ENCODE assay signal across 17 cellular contexts in genomic region chr15:74573987-74574386, GRCh38. TPM values are rescaled to one million over a fixed set of nuclear protein-coding genes. Genes with fewer than 3 reads are reported as not detected.
A peak's percentile ranks its signal among the peaks of the same experiment; 100 is the strongest.
DNase-seq lines count a peak whose midpoint lies in the region; ATAC-seq and TF ChIP-seq lines count a peak whose summit lies in the region.
"Had no signal": no experiment of that assay in that cellular context is flagged by ENCODE, and none has a peak within 500 bp of the region (broad histone marks: within the 10 kb centered on the region; RNA-seq: fewer than 3 reads in every experiment).

No MANE protein-coding gene starts in this region.

- no peak for DNase-seq in activated CD4-positive, CD25-positive, alpha-beta regulatory T cell (lab: John Stamatoyannopoulos, UW)
- DNase-seq in HCEC 1CT (peak; percentile 43), fibroblast of the aortic adventitia (ENCODE audit: low read depth) (peak; percentile 40), Right ventricle myocardium superior (no peak)
- no peak for DNase-seq in activated T-helper 2 cell treated with anti-CD3 and anti-CD28 coated beads, Interferon-gamma antibody, Interleukin-2, Interleukin-4, amounts not matched to agents 10 μg/mL and 5 μg/mL and 100 μg/mL, durations not matched to agents 14 hours and 24 hours and 36 hours (ENCODE audit: low spot score)
- DNase-seq: activated CD8-positive, alpha-beta memory T cell treated with anti-CD3 and anti-CD28 coated beads, Interleukin-2, amount 50 U/mL, for 4 hours; anterior cingulate cortex; cortex of kidney; hypothalamus; NCI-H187 had no signal

- intact Hi-C loops in activated T-helper 2 cell treated with anti-CD3 and anti-CD28 coated beads, Interferon-gamma antibody, Interleukin-2, Interleukin-4, amounts not matched to agents 10 μg/mL and 5 μg/mL and 100 μg/mL, durations not matched to agents 14 hours and 24 hours and 36 hours (cut with micrococcal nuclease) = no loop called here
- intact Hi-C loops in Right ventricle myocardium superior (cut with DNase I) = no loop called here

- peak overlapping the region; percentile 54 for H3K27ac Mint-ChIP-seq in activated T-helper 2 cell treated with anti-CD3 and anti-CD28 coated beads, Interferon-gamma antibody, Interleukin-2, Interleukin-4, amounts not matched to agents 10 μg/mL and 5 μg/mL and 100 μg/mL, durations not matched to agents 14 hours and 24 hours and 36 hours

- no peak overlapping the region for H3K4me3 ChIP-seq in fibroblast of the aortic adventitia (ENCODE audit: low read depth, low read length)
- H3K4me3 ChIP-seq: A549, prostate gland had no signal

- no peak overlapping the region for H3K4me3 Mint-ChIP-seq in activated T-helper 2 cell treated with anti-CD3 and anti-CD28 coated beads, Interferon-gamma antibody, Interleukin-2, Interleukin-4, amounts not matched to agents 10 μg/mL and 5 μg/mL and 100 μg/mL, durations not matched to agents 14 hours and 24 hours and 36 hours (ENCODE audit: low read depth)

- H3K4me1 Mint-ChIP-seq in activated T-helper 2 cell treated with anti-CD3 and anti-CD28 coated beads, Interferon-gamma antibody, Interleukin-2, Interleukin-4, amounts not matched to agents 10 μg/mL and 5 μg/mL and 100 μg/mL, durations not matched to agents 14 hours and 24 hours and 36 hours (ENCODE audit: low read depth) = peaks cover 10% of the 10 kb centered on the region

- H3K36me3 Mint-ChIP-seq in activated T-helper 2 cell treated with anti-CD3 and anti-CD28 coated beads, Interferon-gamma antibody, Interleukin-2, Interleukin-4, amounts not matched to agents 10 μg/mL and 5 μg/mL and 100 μg/mL, durations not matched to agents 14 hours and 24 hours and 36 hours (ENCODE audit: low read depth) = peaks cover 68% of the 10 kb centered on the region

- no peak for TF ChIP-seq CTCF in fibroblast of the aortic adventitia (IDR thresholded peaks at IDR 0.05; ENCODE audit: insufficient read depth, low read length)

- no peaks in the 10 kb centered on the region for H3K9me3 Mint-ChIP-seq in activated T-helper 2 cell treated with anti-CD3 and anti-CD28 coated beads, Interferon-gamma antibody, Interleukin-2, Interleukin-4, amounts not matched to agents 10 μg/mL and 5 μg/mL and 100 μg/mL, durations not matched to agents 14 hours and 24 hours and 36 hours

- peak; percentile 71 to 88 for ATAC-seq in activated CD4-positive, CD25-positive, alpha-beta regulatory T cell treated with anti-CD3 and anti-CD28 coated beads, Interleukin-2, amount 50 U/mL, for 24 hours
- no peak for ATAC-seq in Right ventricle myocardium superior (ENCODE audit: poor library complexity)
- ATAC-seq in GM18873 (IDR thresholded peaks at IDR 0.05; ENCODE audit: low FRiP score, unreplicated experiment) = no peak
- no peak for ATAC-seq in HG03025 (IDR thresholded peaks at IDR 0.05; ENCODE audit: low FRiP score, unreplicated experiment)
- ATAC-seq: A549, left lobe of liver, SK-N-SH treated with all-trans-retinoic acid at 6 μM for 48 hours had no signal

- H3K27me3 Mint-ChIP-seq in activated T-helper 2 cell treated with anti-CD3 and anti-CD28 coated beads, Interferon-gamma antibody, Interleukin-2, Interleukin-4, amounts not matched to agents 10 μg/mL and 5 μg/mL and 100 μg/mL, durations not matched to agents 14 hours and 24 hours and 36 hours (ENCODE audit: low read depth) = no peaks in the 10 kb centered on the region

RNA-seq across cellular contexts. Expression of gene ARID3B, which starts 33.0 kb away (rescaled TPM):
- total RNA-seq in activated T-helper 2 cell treated with anti-CD3 and anti-CD28 coated beads, Interferon-gamma antibody, Interleukin-2, Interleukin-4, amounts not matched to agents 10 μg/mL and 5 μg/mL and 100 μg/mL, durations not matched to agents 14 hours and 24 hours and 36 hours = 35.6 and 41.2 TPM in 2 replicates
- total RNA-seq in fibroblast of the aortic adventitia (ENCODE audit: low replicate concordance) (0.33 and 2.5 TPM in 2 replicates), Right ventricle myocardium superior (1.6 TPM)

RNA-seq across cellular contexts. Expression of gene CLK3, which starts 41.6 kb away (rescaled TPM):
- total RNA-seq in activated T-helper 2 cell treated with anti-CD3 and anti-CD28 coated beads, Interferon-gamma antibody, Interleukin-2, Interleukin-4, amounts not matched to agents 10 μg/mL and 5 μg/mL and 100 μg/mL, durations not matched to agents 14 hours and 24 hours and 36 hours = 119 and 122 TPM in 2 replicates
- total RNA-seq in fibroblast of the aortic adventitia (ENCODE audit: low replicate concordance) (41.5 and 52.6 TPM in 2 replicates), Right ventricle myocardium superior (44.0 TPM)

Comparison
In these comparisons a context has a peak if more than half of its experiments do, and no peak if none do; other contexts are left out.
1. ATAC-seq: peak in activated CD4-positive, CD25-positive, alpha-beta regulatory T cell treated with anti-CD3 and anti-CD28 coated beads, Interleukin-2, amount 50 U/mL, for 24 hours (2 of 2); none in Right ventricle myocardium superior (single experiment), GM18873 (single experiment) and HG03025 (single experiment).
2. DNase-seq: peak in HCEC 1CT (single experiment) and fibroblast of the aortic adventitia (single experiment); none in activated CD4-positive, CD25-positive, alpha-beta regulatory T cell (0 of 4), activated T-helper 2 cell treated with anti-CD3 and anti-CD28 coated beads, Interferon-gamma antibody, Interleukin-2, Interleukin-4, amounts not matched to agents 10 μg/mL and 5 μg/mL and 100 μg/mL, durations not matched to agents 14 hours and 24 hours and 36 hours (single experiment) and Right ventricle myocardium superior (single experiment).
3. RNA of gene ARID3B, which starts 33.0 kb away (total RNA-seq): 35.6 to 41.2 TPM in activated T-helper 2 cell treated with anti-CD3 and anti-CD28 coated beads, Interferon-gamma antibody, Interleukin-2, Interleukin-4, amounts not matched to agents 10 μg/mL and 5 μg/mL and 100 μg/mL, durations not matched to agents 14 hours and 24 hours and 36 hours; 0.33 to 2.5 TPM in fibroblast of the aortic adventitia and 1.6 TPM in Right ventricle myocardium superior (single experiment); every median in the first group is over 10 times any median in the second.